8 cellular contexts compared by ENCODE assay signal in genomic region chr19:2270157-2270571, GRCh38. TPM values are rescaled to one million over a fixed set of nuclear protein-coding genes. Genes with fewer than 3 reads are reported as not detected.
DNase-seq lines count a peak whose midpoint lies in the region; ATAC-seq and TF ChIP-seq lines count a peak whose summit lies in the region.

No MANE protein-coding gene starts in this region.

- peak overlapping the region; percentile 91 to 99 (median 96) for H3K4me3 Mint-ChIP-seq in CD4-positive, CD25-positive, alpha-beta regulatory T cell
- H3K4me3 Mint-ChIP-seq in central memory CD8-positive, alpha-beta T cell, result peak overlapping the region; percentile 92

- no peak for TF ChIP-seq POLR2A in lower leg skin (IDR thresholded peaks at IDR 0.05)
- TF ChIP-seq POLR2A in testis (IDR thresholded peaks at IDR 0.05), result no peak

- 0 to 1% methylated on average over 17 to 51 of the region's 51 CpGs for WGBS in lower leg skin, 2 donors
- WGBS in testis, 2 donors, result 0% methylated on average over 12 to 20 of the region's 51 CpGs

- H3K27me3 Mint-ChIP-seq in CD4-positive, CD25-positive, alpha-beta regulatory T cell, result peaks cover 11% of the 10 kb centered on the region
- no peaks in the 10 kb centered on the region for H3K27me3 Mint-ChIP-seq in central memory CD8-positive, alpha-beta T cell

- peaks cover 60% of the 10 kb centered on the region for H3K79me2 ChIP-seq in OCI-LY7 (ENCODE audit: insufficient read depth, low read depth, low read length)

- peaks cover 10% of the 10 kb centered on the region for H4K20me1 ChIP-seq in OCI-LY7 (ENCODE audit: insufficient read depth, low read length)

- POLR2A ChIA-PET in OCI-LY7 (lab: Charles Lee), result interaction anchor here (2.7 kb wide), 1 partner anchor 11 kb away, joined by 11 read pairs; no protein-coding TSS in a partner anchor

- peaks cover 0 to 3% (median 0%) of the 10 kb centered on the region in 7 donors for H3K9me3 Mint-ChIP-seq in CD4-positive, CD25-positive, alpha-beta regulatory T cell
- no peaks in the 10 kb centered on the region for H3K9me3 Mint-ChIP-seq in central memory CD8-positive, alpha-beta T cell

- peak in 1 of 3 donors; percentile 39 for DNase-seq in CD4-positive, CD25-positive, alpha-beta regulatory T cell
- DNase-seq in OCI-LY7 (ENCODE audit: low spot score) (peak; percentile 48), lower leg skin (ENCODE audit: low spot score in 2 of 2) (peak; percentile 62 to 93), testis (no peak), NCI-H524 treated with DMSO at 0.1 percent for 48 hours (lab: John Stamatoyannopoulos, UW) (no peak)
- DNase-seq in central memory CD8-positive, alpha-beta T cell (ENCODE audit: low spot score in 2 of 2), result no peak

- peaks cover 8 to 48% (median 17%) of the 10 kb centered on the region in 4 donors for H3K4me1 Mint-ChIP-seq in CD4-positive, CD25-positive, alpha-beta regulatory T cell
- peaks cover 34% of the 10 kb centered on the region for H3K4me1 Mint-ChIP-seq in central memory CD8-positive, alpha-beta T cell

- peaks cover 16% of the 10 kb centered on the region for H3K36me3 Mint-ChIP-seq in CD4-positive, CD25-positive, alpha-beta regulatory T cell
- H3K36me3 Mint-ChIP-seq in central memory CD8-positive, alpha-beta T cell (ENCODE audit: insufficient read depth), result peaks cover 57% of the 10 kb centered on the region

- no peaks in the 10 kb centered on the region for H3K9me3 ChIP-seq in CD4-positive, CD25-positive, alpha-beta regulatory T cell (ENCODE audit: control insufficient read depth in 2 of 2, low read length in 2 of 2)
- H3K9me3 ChIP-seq in OCI-LY7 (ENCODE audit: low read length) (no peaks in the 10 kb centered on the region), testis (no peaks in the 10 kb centered on the region)

- CTCF ChIA-PET in OCI-LY7 (lab: Charles Lee; ENCODE audit: unreplicated experiment), result no interaction called here

- peak overlapping the region; percentile 87 for H3K27ac ChIP-seq in CD4-positive, CD25-positive, alpha-beta regulatory T cell (ENCODE audit: insufficient read depth, low read length, poor library complexity, severe bottlenecking)
- H3K27ac ChIP-seq in OCI-LY7 (ENCODE audit: low read depth, low read length, poor library complexity, severe bottlenecking) (peak overlapping the region; percentile 93), testis (peak overlapping the region; percentile 99)

- peak overlapping the region; percentile 98 for H3K4me2 ChIP-seq in OCI-LY7 (ENCODE audit: low read length)

- no peak for ATAC-seq in CD4-positive, CD25-positive, alpha-beta regulatory T cell (ENCODE audit: low read depth in 2 of 2)
- ATAC-seq in central memory CD8-positive, alpha-beta T cell (replicated peaks; ENCODE audit: extremely low read depth, poor library complexity, severe bottlenecking), result no peak
- ATAC-seq in HG03571 (IDR thresholded peaks at IDR 0.05; ENCODE audit: unreplicated experiment), result no peak
- no peak for ATAC-seq in HG03135 (IDR thresholded peaks at IDR 0.05; ENCODE audit: unreplicated experiment)

- no peaks in the 10 kb centered on the region for H3K9me2 ChIP-seq in OCI-LY7 (ENCODE audit: insufficient read depth, low read length)

- H3K27ac Mint-ChIP-seq in CD4-positive, CD25-positive, alpha-beta regulatory T cell, result peak overlapping the region; percentile 87 to 94 (median 93)
- H3K27ac Mint-ChIP-seq in central memory CD8-positive, alpha-beta T cell (ENCODE audit: low read depth), result peak overlapping the region; percentile 96

- intact Hi-C loops in OCI-LY7 (cut with micrococcal nuclease; ENCODE audit: unreplicated experiment) (no loop called here), lower leg skin (cut with DNase I; ENCODE audit: low total_unique reads) (loop anchor here (5.0 to 10.0 kb wide), 3 partner anchors 33 to 125 kb away; partner anchors contain the start of genes AP3D1, PLEKHJ1 and SF3A2), testis (cut with DNase I; ENCODE audit: low total_unique reads) (loop anchor here (5.0 to 10.0 kb wide), 3 partner anchors 38 to 125 kb away; partner anchors contain the start of gene AP3D1)

- no peak overlapping the region for H2AFZ ChIP-seq in OCI-LY7 (ENCODE audit: low read length)

- no TSS peak for BruUV-seq in OCI-LY7 (replicated peaks; lab: Mats Ljungman, UMichigan)

- peak overlapping the region; percentile 26 for H3K4me3 ChIP-seq in CD4-positive, CD25-positive, alpha-beta regulatory T cell (ENCODE audit: low read depth, low read length)
- peak overlapping the region; percentile 87 for H3K4me3 ChIP-seq in OCI-LY7 (ENCODE audit: low read depth, low read length, poor library complexity, severe bottlenecking)
- H3K4me3 ChIP-seq in lower leg skin (ENCODE audit: low read depth, poor library complexity, severe bottlenecking), result peak overlapping the region; percentile 100
- H3K4me3 ChIP-seq in testis, result peak overlapping the region; percentile 80 to 100

- no peaks in the 10 kb centered on the region for H3K36me3 ChIP-seq in CD4-positive, CD25-positive, alpha-beta regulatory T cell (ENCODE audit: control insufficient read depth, insufficient read depth, low read length)
- H3K36me3 ChIP-seq in OCI-LY7 (ENCODE audit: insufficient read depth, low read length) (peaks cover 51% of the 10 kb centered on the region), testis (ENCODE audit: low read depth, missing control alignments) (no peaks in the 10 kb centered on the region)

- peaks cover 41% of the 10 kb centered on the region for H3K4me1 ChIP-seq in CD4-positive, CD25-positive, alpha-beta regulatory T cell (ENCODE audit: control insufficient read depth, insufficient read depth, low read length, poor library complexity, severe bottlenecking)
- peaks cover 47% of the 10 kb centered on the region for H3K4me1 ChIP-seq in OCI-LY7 (ENCODE audit: insufficient read depth, low read length, poor library complexity, severe bottlenecking)
- H3K4me1 ChIP-seq in testis, result peaks cover 38% of the 10 kb centered on the region

- H3K27me3 ChIP-seq in CD4-positive, CD25-positive, alpha-beta regulatory T cell (ENCODE audit: control insufficient read depth, insufficient read depth, low read length), result no peaks in the 10 kb centered on the region
- H3K27me3 ChIP-seq in testis, result no peaks in the 10 kb centered on the region

- TF ChIP-seq CTCF in OCI-LY7 (conservative IDR thresholded peaks at IDR 0.05; ENCODE audit: low read length), result no peak
- TF ChIP-seq CTCF in lower leg skin (IDR thresholded peaks at IDR 0.05), result no peak
- TF ChIP-seq CTCF in testis (IDR thresholded peaks at IDR 0.05), result no peak

RNA-seq across cellular contexts. Expression of gene PEAK3, which starts 11.8 kb away (rescaled TPM):
- not detected for total RNA-seq in CD4-positive, CD25-positive, alpha-beta regulatory T cell
- under 1 TPM; 0.10 to 0.32 (median 0.15) TPM for polyA plus RNA-seq in CD4-positive, CD25-positive, alpha-beta regulatory T cell
- not detected in 2 replicates for total RNA-seq in OCI-LY7 (2014; rRNA removed; shearing (Covaris generic))
- total RNA-seq in OCI-LY7 (2022), result 0.18 TPM in 1 of 2 replicates, not detected in the other
- under 1 TPM; 0.30 to 0.97 (median 0.76) TPM for total RNA-seq in lower leg skin
- under 1 TPM; 0.37 to 0.55 TPM for total RNA-seq in testis
- polyA plus RNA-seq in testis (ENCODE audit: insufficient read depth, low read depth, low replicate concordance), result 0.16 TPM

RNA-seq across cellular contexts. Expression of gene JSRP1, which starts 13.9 kb away (rescaled TPM):
- 0.99 TPM for total RNA-seq in CD4-positive, CD25-positive, alpha-beta regulatory T cell
- polyA plus RNA-seq in CD4-positive, CD25-positive, alpha-beta regulatory T cell, result 1 to 10 TPM in 3 of 4 donors, under 1 TPM in 1; 0.89 to 2.4 (median 1.8) TPM
- total RNA-seq in OCI-LY7 (2014; rRNA removed; shearing (Covaris generic)), result 0.44 and 1.5 TPM in 2 replicates
- 13.8 and 15.9 TPM in 2 replicates for total RNA-seq in OCI-LY7 (2022)
- total RNA-seq in lower leg skin, result not detected
- total RNA-seq in testis, result 1 to 10 TPM; 2.2 to 2.6 TPM
- 4.6 TPM for polyA plus RNA-seq in testis (ENCODE audit: insufficient read depth, low read depth, low replicate concordance)

RNA-seq across cellular contexts. Expression of gene AMH, which starts 21.0 kb away (rescaled TPM):
- total RNA-seq in CD4-positive, CD25-positive, alpha-beta regulatory T cell, result 3.5 TPM
- polyA plus RNA-seq in CD4-positive, CD25-positive, alpha-beta regulatory T cell, result not detected
- 10.7 and 14.8 TPM in 2 replicates for total RNA-seq in OCI-LY7 (2014; rRNA removed; shearing (Covaris generic))
- 45.7 and 49.7 TPM in 2 replicates for total RNA-seq in OCI-LY7 (2022)
- total RNA-seq in lower leg skin, result 1 to 10 TPM in 3 of 4 donors, under 1 TPM in 1; 0.13 to 1.3 (median 1.2) TPM
- 100 to 1,000 TPM; 180 to 268 TPM for total RNA-seq in testis
- 50.8 TPM for polyA plus RNA-seq in testis (ENCODE audit: insufficient read depth, low read depth, low replicate concordance)

RNA-seq across cellular contexts. Expression of gene SF3A2, which starts 33.5 kb away (rescaled TPM):
- 146 TPM for total RNA-seq in CD4-positive, CD25-positive, alpha-beta regulatory T cell
- polyA plus RNA-seq in CD4-positive, CD25-positive, alpha-beta regulatory T cell, result 10 to 100 TPM; 13.5 to 26.0 (median 20.0) TPM
- total RNA-seq in OCI-LY7 (2014; rRNA removed; shearing (Covaris generic)), result 104 and 124 TPM in 2 replicates
- total RNA-seq in OCI-LY7 (2022) (206 and 207 TPM in 2 replicates), lower leg skin (10 to 100 TPM; 35.6 to 85.6 (median 47.8) TPM), testis (100 to 1,000 TPM; 102 to 122 TPM)
- 117 TPM for polyA plus RNA-seq in testis (ENCODE audit: insufficient read depth, low read depth, low replicate concordance)

RNA-seq across cellular contexts. Expression of gene PLEKHJ1, which starts 34.0 kb away (rescaled TPM):
- total RNA-seq in CD4-positive, CD25-positive, alpha-beta regulatory T cell, result 50.3 TPM
- 100 to 1,000 TPM in 3 of 4 donors, 10 to 100 TPM in 1; 97.7 to 121 (median 108) TPM for polyA plus RNA-seq in CD4-positive, CD25-positive, alpha-beta regulatory T cell
- 205 and 221 TPM in 2 replicates for total RNA-seq in OCI-LY7 (2014; rRNA removed; shearing (Covaris generic))
- total RNA-seq in OCI-LY7 (2022) (122 and 129 TPM in 2 replicates), lower leg skin (10 to 100 TPM; 52.2 to 80.5 (median 70.0) TPM), testis (100 to 1,000 TPM; 126 to 153 TPM)
- polyA plus RNA-seq in testis (ENCODE audit: insufficient read depth, low read depth, low replicate concordance), result 111 TPM

Comparison
In these comparisons a context has a peak if more than half of its experiments do, and no peak if none do; other contexts are left out.
1. DNase-seq: peak in OCI-LY7 (single experiment) and lower leg skin (2 of 2); none in central memory CD8-positive, alpha-beta T cell (0 of 2), testis (single experiment) and NCI-H524 treated with DMSO at 0.1 percent for 48 hours (single experiment).
2. H3K4me3 ChIP-seq: peak in every context shown above with its lines; median percentile 100 in lower leg skin; 90 in testis; 87 in OCI-LY7; 26 in CD4-positive, CD25-positive, alpha-beta regulatory T cell.
3. Peak in every context shown above with its lines, with median percentiles within 50 percentile points of each other: H3K27ac ChIP-seq.